ENCODE assay signal across 1 cellular context in the genomic region with DNA sequence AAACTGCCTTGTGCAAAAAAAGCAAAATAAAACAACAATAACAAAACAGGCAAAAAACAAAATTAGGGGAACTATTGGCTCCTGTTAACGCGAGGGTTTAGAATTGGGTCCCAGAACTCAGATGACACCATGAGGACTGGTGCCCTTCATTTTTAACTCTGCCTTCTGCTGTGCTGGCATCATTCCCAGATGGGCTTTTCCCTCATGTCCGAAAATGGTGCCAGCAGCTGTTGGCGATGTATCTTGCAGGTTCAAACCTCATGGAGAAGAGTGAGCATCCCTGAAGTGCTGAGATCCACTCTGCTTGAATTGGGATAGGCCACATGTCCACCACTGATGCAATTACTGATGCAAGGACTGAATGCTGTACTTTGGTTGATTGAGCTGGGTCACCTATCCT.
TF ChIP-seq lines count a peak whose summit lies in the region.

No MANE protein-coding gene starts in this region.

TF ChIP-seq in GM23338, 12 proteins besides CTCF, POLR2A, EP300 and RAD21 (continued from another document):
- TF ChIP-seq, protein P1, sequence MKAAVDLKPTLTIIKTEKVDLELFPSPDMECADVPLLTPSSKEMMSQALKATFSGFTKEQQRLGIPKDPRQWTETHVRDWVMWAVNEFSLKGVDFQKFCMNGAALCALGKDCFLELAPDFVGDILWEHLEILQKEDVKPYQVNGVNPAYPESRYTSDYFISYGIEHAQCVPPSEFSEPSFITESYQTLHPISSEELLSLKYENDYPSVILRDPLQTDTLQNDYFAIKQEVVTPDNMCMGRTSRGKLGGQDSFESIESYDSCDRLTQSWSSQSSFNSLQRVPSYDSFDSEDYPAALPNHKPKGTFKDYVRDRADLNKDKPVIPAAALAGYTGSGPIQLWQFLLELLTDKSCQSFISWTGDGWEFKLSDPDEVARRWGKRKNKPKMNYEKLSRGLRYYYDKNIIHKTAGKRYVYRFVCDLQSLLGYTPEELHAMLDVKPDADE (IDR thresholded peaks at IDR 0.05) = no peak
- TF ChIP-seq NANOG (IDR thresholded peaks at IDR 0.05; ENCODE audit: borderline replicate concordance) (no peak), EZH2 (IDR thresholded peaks at IDR 0.05; ENCODE audit: low read depth, unreplicated experiment) (no peak), JUNB (IDR thresholded peaks at IDR 0.05; ENCODE audit: unreplicated experiment) (no peak)
- TF ChIP-seq, protein P2, sequence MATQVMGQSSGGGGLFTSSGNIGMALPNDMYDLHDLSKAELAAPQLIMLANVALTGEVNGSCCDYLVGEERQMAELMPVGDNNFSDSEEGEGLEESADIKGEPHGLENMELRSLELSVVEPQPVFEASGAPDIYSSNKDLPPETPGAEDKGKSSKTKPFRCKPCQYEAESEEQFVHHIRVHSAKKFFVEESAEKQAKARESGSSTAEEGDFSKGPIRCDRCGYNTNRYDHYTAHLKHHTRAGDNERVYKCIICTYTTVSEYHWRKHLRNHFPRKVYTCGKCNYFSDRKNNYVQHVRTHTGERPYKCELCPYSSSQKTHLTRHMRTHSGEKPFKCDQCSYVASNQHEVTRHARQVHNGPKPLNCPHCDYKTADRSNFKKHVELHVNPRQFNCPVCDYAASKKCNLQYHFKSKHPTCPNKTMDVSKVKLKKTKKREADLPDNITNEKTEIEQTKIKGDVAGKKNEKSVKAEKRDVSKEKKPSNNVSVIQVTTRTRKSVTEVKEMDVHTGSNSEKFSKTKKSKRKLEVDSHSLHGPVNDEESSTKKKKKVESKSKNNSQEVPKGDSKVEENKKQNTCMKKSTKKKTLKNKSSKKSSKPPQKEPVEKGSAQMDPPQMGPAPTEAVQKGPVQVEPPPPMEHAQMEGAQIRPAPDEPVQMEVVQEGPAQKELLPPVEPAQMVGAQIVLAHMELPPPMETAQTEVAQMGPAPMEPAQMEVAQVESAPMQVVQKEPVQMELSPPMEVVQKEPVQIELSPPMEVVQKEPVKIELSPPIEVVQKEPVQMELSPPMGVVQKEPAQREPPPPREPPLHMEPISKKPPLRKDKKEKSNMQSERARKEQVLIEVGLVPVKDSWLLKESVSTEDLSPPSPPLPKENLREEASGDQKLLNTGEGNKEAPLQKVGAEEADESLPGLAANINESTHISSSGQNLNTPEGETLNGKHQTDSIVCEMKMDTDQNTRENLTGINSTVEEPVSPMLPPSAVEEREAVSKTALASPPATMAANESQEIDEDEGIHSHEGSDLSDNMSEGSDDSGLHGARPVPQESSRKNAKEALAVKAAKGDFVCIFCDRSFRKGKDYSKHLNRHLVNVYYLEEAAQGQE (IDR thresholded peaks at IDR 0.05; ENCODE audit: unreplicated experiment) = no peak
